ENCODE assay signal across 9 cellular contexts in the genomic region with DNA sequence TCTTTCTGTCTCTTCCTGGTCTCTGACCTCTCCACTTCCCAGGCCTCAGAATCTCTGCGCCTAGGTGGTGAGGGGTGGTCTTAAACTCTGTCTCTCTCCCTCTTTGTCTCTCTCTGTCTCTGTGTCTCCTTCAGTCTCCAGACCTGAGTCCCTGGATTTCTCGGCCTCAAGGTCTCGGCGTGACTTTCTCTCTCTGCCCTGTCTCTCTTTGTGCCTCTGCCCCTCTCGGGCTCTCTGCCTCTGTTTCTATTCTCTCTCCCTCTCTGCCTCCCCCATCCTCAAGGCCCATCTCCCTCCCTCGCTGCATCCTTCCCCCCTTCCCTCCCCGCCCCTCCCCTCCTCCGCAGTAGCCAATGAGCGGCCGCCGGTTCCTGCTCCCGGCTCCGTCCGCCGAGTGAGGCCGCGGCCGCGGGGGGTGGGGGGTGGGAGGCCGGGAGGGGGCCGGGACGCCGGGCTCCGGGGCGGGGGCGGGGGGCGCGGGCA. TPM values are rescaled to one million over a fixed set of nuclear protein-coding genes. Genes with fewer than 3 reads are reported as not detected.
DNase-seq lines count a peak whose midpoint lies in the region; ATAC-seq and TF ChIP-seq lines count a peak whose summit lies in the region.
"Had no signal": no experiment of that assay in that cellular context is flagged by ENCODE, and none has a peak within 500 bp of the region (broad histone marks: within the 10 kb centered on the region; RNA-seq: fewer than 3 reads in every experiment).

TSS of gene CACNG7 (plus strand) at position 346 of the 483 bp plus-strand sequence. CDS start 3,554 bp downstream, outside the sequence.

- H3K4me3 ChIP-seq in cardiac muscle cell = peak within 1 kb of the TSS; percentile 27
- peak within 1 kb of the TSS in 1 of 2 donors; percentile 15 for H3K4me3 ChIP-seq in right atrium auricular region
- peak within 1 kb of the TSS; percentile 50 for H3K4me3 ChIP-seq in brain microvascular endothelial cell (ENCODE audit: low read depth, low read length)

- H3K27me3 Mint-ChIP-seq in type B pancreatic cell = peaks cover 87% of the 10 kb centered on the region

- ATAC-seq in omental fat pad (ENCODE audit: low FRiP score) = no peak

- H3K9me3 ChIP-seq in cardiac muscle cell (ENCODE audit: low read depth) (no peaks in the 10 kb centered on the region), right atrium auricular region (no peaks in the 10 kb centered on the region)

- H3K27me3 ChIP-seq in cardiac muscle cell (peaks cover 78% of the 10 kb centered on the region), right atrium auricular region (peaks cover 20 to 45% of the 10 kb centered on the region in 2 donors), brain microvascular endothelial cell (replicated peaks) (peaks cover 29% of the 10 kb centered on the region)

- H3K36me3 Mint-ChIP-seq in type B pancreatic cell = no peaks in the 10 kb centered on the region

- TF ChIP-seq CTCF in cardiac muscle cell (IDR thresholded peaks at IDR 0.05; ENCODE audit: low read depth, low read length) = no peak
- TF ChIP-seq CTCF in right atrium auricular region (IDR thresholded peaks at IDR 0.05) = no peak
- no peak for TF ChIP-seq CTCF in brain microvascular endothelial cell (IDR thresholded peaks at IDR 0.05; ENCODE audit: low read depth, low read length, missing control alignments)
- TF ChIP-seq CTCF in type B pancreatic cell (conservative IDR thresholded peaks at IDR 0.05) = no peak
- TF ChIP-seq CTCF in omental fat pad (IDR thresholded peaks at IDR 0.05) = no peak

- no peaks in the 10 kb centered on the region for H3K4me1 ChIP-seq in cardiac muscle cell (ENCODE audit: low read depth)
- H3K4me1 ChIP-seq in right atrium auricular region = peaks cover 0 to 31% of the 10 kb centered on the region in 2 donors

- H3K4me1 Mint-ChIP-seq in type B pancreatic cell (ENCODE audit: unreplicated experiment) = peaks cover 13% of the 10 kb centered on the region

- H3K36me3 ChIP-seq in cardiac muscle cell (no peaks in the 10 kb centered on the region), right atrium auricular region (no peaks in the 10 kb centered on the region), brain microvascular endothelial cell (replicated peaks) (no peaks in the 10 kb centered on the region)

- peak within 1 kb of the TSS; percentile 87 for H3K4me3 Mint-ChIP-seq in type B pancreatic cell

- peak in 1 of 2 donors; percentile 35 for DNase-seq in cardiac muscle cell (ENCODE audit: low read depth in 1 of 2, low spot score in 1 of 2)
- no peak for DNase-seq in right atrium auricular region (ENCODE audit: low spot score)
- DNase-seq in brain microvascular endothelial cell = no peak
- peak; percentile 44 for DNase-seq in left kidney (ENCODE audit: low read depth, low spot score)
- no peak for DNase-seq in type B pancreatic cell (ENCODE audit: extremely low spot score, unreplicated experiment)
- DNase-seq in NCI-H524 (lab: John Stamatoyannopoulos, UW) = no peak
- no peak for DNase-seq in omental fat pad (ENCODE audit: low spot score)
- no peak for DNase-seq in AG20443 (ENCODE audit: low spot score)
- DNase-seq: COR-L47 had no signal

- H3K9me3 Mint-ChIP-seq in type B pancreatic cell = no peaks in the 10 kb centered on the region

- H3K27ac Mint-ChIP-seq in type B pancreatic cell = peak within 1 kb of the TSS; percentile 63

- in situ Hi-C loops in brain microvascular endothelial cell (cut with HindIII; ENCODE audit: low pct_ligation_motif_present, low sequenced_read_pairs) = no loop called here

- H3K27ac ChIP-seq in cardiac muscle cell = no peak within 1 kb of the TSS
- no peak within 1 kb of the TSS for H3K27ac ChIP-seq in right atrium auricular region
- H3K27ac ChIP-seq in brain microvascular endothelial cell = no peak within 1 kb of the TSS

RNA-seq across cellular contexts. Expression of gene CACNG7, which starts in this region (rescaled TPM):
- total RNA-seq in cardiac muscle cell = 0.60 and 1.9 TPM in 2 replicates
- 0.11 and 0.19 TPM in 2 replicates for polyA plus RNA-seq in cardiac muscle cell
- not detected for total RNA-seq in right atrium auricular region
- total RNA-seq in type B pancreatic cell (ENCODE audit: low replicate concordance) = 0.67 and 6.0 TPM in 2 replicates
- total RNA-seq in omental fat pad = not detected
